1 cellular context compared by ENCODE assay signal in the genomic region with DNA sequence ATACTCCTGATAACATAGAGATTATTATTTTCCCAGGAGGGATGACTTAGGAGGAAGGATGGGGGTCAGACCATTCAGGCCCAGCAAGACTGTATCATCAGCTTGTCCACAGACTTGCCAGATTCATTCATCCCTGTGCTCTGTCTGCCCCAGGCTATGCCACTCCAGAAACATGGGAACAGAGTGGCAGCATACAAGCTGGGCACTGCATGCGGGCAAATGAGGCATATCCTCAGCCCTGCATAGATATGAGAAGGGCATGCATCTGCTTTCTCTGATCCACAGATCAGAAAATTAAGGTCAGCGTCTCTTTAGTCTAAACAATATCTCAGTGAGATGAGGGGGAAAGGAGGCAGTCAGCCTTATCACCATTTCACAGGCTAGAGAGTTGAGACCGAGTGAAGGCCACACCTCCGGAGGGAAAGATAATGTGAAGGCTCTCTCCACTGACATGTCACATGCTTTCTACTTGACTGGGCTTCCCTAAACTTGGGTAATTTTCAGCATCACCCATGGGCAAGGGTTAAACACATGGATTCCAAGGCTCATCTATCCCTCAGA.
TF ChIP-seq lines count a peak whose summit lies in the region.

No MANE protein-coding gene starts in this region.

TF ChIP-seq in SK-N-SH, 30 proteins besides CTCF, POLR2A, EP300 and RAD21 (continued from another document):
- TF ChIP-seq, protein P1, sequence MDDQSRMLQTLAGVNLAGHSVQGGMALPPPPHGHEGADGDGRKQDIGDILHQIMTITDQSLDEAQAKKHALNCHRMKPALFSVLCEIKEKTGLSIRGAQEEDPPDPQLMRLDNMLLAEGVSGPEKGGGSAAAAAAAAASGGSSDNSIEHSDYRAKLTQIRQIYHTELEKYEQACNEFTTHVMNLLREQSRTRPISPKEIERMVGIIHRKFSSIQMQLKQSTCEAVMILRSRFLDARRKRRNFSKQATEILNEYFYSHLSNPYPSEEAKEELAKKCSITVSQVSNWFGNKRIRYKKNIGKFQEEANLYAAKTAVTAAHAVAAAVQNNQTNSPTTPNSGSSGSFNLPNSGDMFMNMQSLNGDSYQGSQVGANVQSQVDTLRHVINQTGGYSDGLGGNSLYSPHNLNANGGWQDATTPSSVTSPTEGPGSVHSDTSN (IDR thresholded peaks at IDR 0.05), result no peak
- TF ChIP-seq ELF1 (IDR thresholded peaks at IDR 0.05) (no peak), RCOR1 (IDR thresholded peaks at IDR 0.05; ENCODE audit: low read length) (no peak), NFIC (IDR thresholded peaks at IDR 0.05; ENCODE audit: borderline replicate concordance) (no peak)
